22 cellular contexts compared by ENCODE assay signal in the genomic region with DNA sequence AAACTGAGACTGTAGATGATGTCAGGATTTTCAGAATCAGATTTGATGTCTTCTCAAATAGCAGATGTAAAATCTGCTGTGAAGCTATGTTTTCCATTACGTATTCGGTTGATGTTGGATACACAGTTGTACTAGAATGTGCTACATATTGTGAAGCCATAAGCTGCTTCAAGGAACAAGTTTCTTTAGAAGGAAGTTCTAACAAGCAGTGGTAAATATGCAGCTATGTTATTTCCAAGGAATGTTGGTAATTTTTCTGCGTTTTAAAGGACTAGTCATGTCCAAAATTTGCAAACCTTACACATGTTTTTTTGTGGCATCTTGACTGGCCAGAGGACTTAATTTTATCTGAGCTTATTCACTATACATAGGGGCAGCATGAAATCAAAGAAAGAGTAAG.
"Had no signal": no experiment of that assay in that cellular context is flagged by ENCODE, and none has a peak within 500 bp of the region (broad histone marks: within the 10 kb centered on the region; RNA-seq: fewer than 3 reads in every experiment).

No MANE protein-coding gene starts in this region.

- H3K27ac Mint-ChIP-seq: activated CD4-positive, alpha-beta memory T cell treated with anti-CD3 and anti-CD28 coated beads for 36 hours; activated naive CD4-positive, alpha-beta T cell treated with anti-CD3 and anti-CD28 coated beads for 36 hours; activated naive CD8-positive, alpha-beta T cell treated with anti-CD3 and anti-CD28 coated beads, Interleukin-2, amount 10 ng/mL, durations not matched to agents 7 days and 5 days; activated T-cell treated with anti-CD3 and anti-CD28 coated beads, Interleukin-2, amount 50 U/mL, for 72 hours; brain; nephron; stimulated activated naive CD8-positive, alpha-beta T cell treated with anti-CD3 and anti-CD28 coated beads, Interleukin-15, amount 100 ng/mL, for 72 hours had no signal

- H3K4me1 Mint-ChIP-seq: activated naive CD8-positive, alpha-beta T cell treated with anti-CD3 and anti-CD28 coated beads, Interleukin-2, amount 10 ng/mL, durations not matched to agents 7 days and 5 days; stimulated activated naive CD8-positive, alpha-beta T cell treated with anti-CD3 and anti-CD28 coated beads, Interleukin-15, amount 100 ng/mL, for 72 hours had no signal

- H3K9me3 Mint-ChIP-seq: activated CD4-positive, alpha-beta memory T cell treated with anti-CD3 and anti-CD28 coated beads for 36 hours; activated naive CD4-positive, alpha-beta T cell treated with anti-CD3 and anti-CD28 coated beads for 36 hours; activated naive CD8-positive, alpha-beta T cell treated with anti-CD3 and anti-CD28 coated beads, Interleukin-2, amount 10 ng/mL, durations not matched to agents 7 days and 5 days; brain; nephron; stimulated activated naive CD8-positive, alpha-beta T cell treated with anti-CD3 and anti-CD28 coated beads, Interleukin-15, amount 100 ng/mL, for 72 hours had no signal

- H3K27ac ChIP-seq: heart left ventricle, neutrophil, ovary, prostate gland, right atrium auricular region, tibial artery had no signal

- H3K9me3 ChIP-seq: heart left ventricle, neutrophil, ovary, prostate gland, right atrium auricular region, tibial artery had no signal

- H3K4me1 ChIP-seq: prostate gland had no signal

- H3K4me3 Mint-ChIP-seq: activated CD4-positive, alpha-beta memory T cell treated with anti-CD3 and anti-CD28 coated beads for 36 hours; activated naive CD4-positive, alpha-beta T cell treated with anti-CD3 and anti-CD28 coated beads for 36 hours; activated naive CD8-positive, alpha-beta T cell treated with anti-CD3 and anti-CD28 coated beads, Interleukin-2, amount 10 ng/mL, durations not matched to agents 7 days and 5 days; activated T-cell treated with anti-CD3 and anti-CD28 coated beads, Interleukin-2, amount 50 U/mL, for 72 hours; brain; nephron; stimulated activated naive CD8-positive, alpha-beta T cell treated with anti-CD3 and anti-CD28 coated beads, Interleukin-15, amount 100 ng/mL, for 72 hours had no signal

- H3K36me3 Mint-ChIP-seq: activated CD4-positive, alpha-beta memory T cell treated with anti-CD3 and anti-CD28 coated beads for 36 hours; activated naive CD8-positive, alpha-beta T cell treated with anti-CD3 and anti-CD28 coated beads, Interleukin-2, amount 10 ng/mL, durations not matched to agents 7 days and 5 days; brain had no signal

- H3K36me3 ChIP-seq: heart left ventricle, neutrophil, ovary, prostate gland, right atrium auricular region, tibial artery had no signal

- H3K27me3 ChIP-seq: heart left ventricle, neutrophil, ovary, right atrium auricular region, tibial artery had no signal

- ATAC-seq: activated T-cell treated with anti-CD3 and anti-CD28 coated beads, Interleukin-2, amount 50 U/mL, for 72 hours; heart left ventricle; left cardiac atrium; stimulated activated naive CD8-positive, alpha-beta T cell treated with anti-CD3 and anti-CD28 coated beads, Interleukin-15, amount 100 ng/mL, for 72 hours had no signal

- H3K4me3 ChIP-seq: heart left ventricle, ovary, prostate gland, right atrium auricular region, tibial artery had no signal

- H3K27me3 Mint-ChIP-seq: activated CD4-positive, alpha-beta memory T cell treated with anti-CD3 and anti-CD28 coated beads for 36 hours; activated naive CD8-positive, alpha-beta T cell treated with anti-CD3 and anti-CD28 coated beads, Interleukin-2, amount 10 ng/mL, durations not matched to agents 7 days and 5 days; stimulated activated naive CD8-positive, alpha-beta T cell treated with anti-CD3 and anti-CD28 coated beads, Interleukin-15, amount 100 ng/mL, for 72 hours had no signal

- DNase-seq: activated CD4-positive, alpha-beta memory T cell treated with anti-CD3 and anti-CD28 coated beads for 36 hours; activated CD4-positive, alpha-beta T cell treated with anti-CD3 and anti-CD28 coated beads for 48 hours; activated effector memory CD4-positive, alpha-beta T cell treated with Interleukin-2 at 50 U/mL for 16 hours; activated naive CD4-positive, alpha-beta T cell treated with anti-CD3 and anti-CD28 coated beads for 36 hours; activated naive CD8-positive, alpha-beta T cell treated with anti-CD3 and anti-CD28 coated beads, Interleukin-2, amount 10 ng/mL, durations not matched to agents 7 days and 5 days; activated T-cell treated with anti-CD3 and anti-CD28 coated beads, Interleukin-2, amount 50 U/mL, for 72 hours; amygdala; caudate nucleus; dermis blood vessel endothelial cell; effector CD8-positive, alpha-beta T cell; heart left ventricle; islet precursor cell; left cardiac atrium; ovary; stimulated activated CD4-positive, alpha-beta T cell treated with anti-CD3 and anti-CD28 coated beads, Interleukin-12 subunit alpha, Interleukin-12 subunit beta, amount 100 ng/mL, for 4 hours; stimulated activated naive CD8-positive, alpha-beta T cell treated with anti-CD3 and anti-CD28 coated beads, Interleukin-15, amount 100 ng/mL, for 72 hours; tibial artery had no signal
